In the genomic region with DNA sequence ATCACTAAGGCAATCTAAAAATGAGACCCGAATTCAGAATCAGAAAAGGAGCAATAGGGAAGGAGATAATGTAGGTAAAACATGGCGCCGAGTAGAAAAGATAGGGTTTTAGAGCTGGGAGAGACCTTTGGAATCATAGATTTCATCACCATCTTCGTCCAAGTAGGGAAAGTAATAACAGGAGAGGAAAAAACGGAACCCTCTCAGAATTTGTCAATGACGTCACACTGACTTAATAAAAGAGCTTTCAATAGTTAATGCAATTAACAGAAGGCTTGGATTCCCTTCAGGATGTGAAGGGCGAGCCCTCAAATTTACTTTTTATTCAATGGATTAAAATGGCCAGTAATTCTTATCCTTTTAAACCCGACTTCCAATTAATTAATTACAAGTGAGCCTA, we compare ENCODE assay signal across 8 cellular contexts. TPM values are rescaled to one million over a fixed set of nuclear protein-coding genes. Genes with fewer than 3 reads are reported as not detected.
DNase-seq lines count a peak whose midpoint lies in the region; ATAC-seq and TF ChIP-seq lines count a peak whose summit lies in the region.

No MANE protein-coding gene starts in this region.

- peak overlapping the region; percentile 100 for H3K4me3 Mint-ChIP-seq in activated CD8-positive, alpha-beta T cell treated with anti-CD3 and anti-CD28 coated beads for 36 hours
- H3K4me3 Mint-ChIP-seq in stimulated activated naive CD8-positive, alpha-beta T cell treated with anti-CD3 and anti-CD28 coated beads, Interleukin-15, amount 100 ng/mL, for 72 hours = peak overlapping the region; percentile 95 to 99

- H3K4me1 ChIP-seq in SK-N-SH (ENCODE audit: control insufficient read depth in 1 of 2, insufficient read depth in 2 of 2, low read depth in 1 of 2, low read length in 1 of 2) (peaks cover 0 to 29% of the 10 kb centered on the region in 2 experiments; a peak in 2 of 4 replicates), iPS-18a (ENCODE audit: control insufficient read depth, low read depth, low read length) (no peaks in the 10 kb centered on the region)

- no peak for TF ChIP-seq EP300 in SK-N-SH (IDR thresholded peaks at IDR 0.05; ENCODE audit: borderline replicate concordance in 1 of 2, low read depth in 1 of 2, low read length in 1 of 2)

- WGBS in SK-N-SH (ENCODE audit: low lambda C conversion rate) = 75% methylated on average over 8 of the region's 8 CpGs

- H3K9ac ChIP-seq in SK-N-SH = peak overlapping the region; percentile 92; the same call in 1 of the 2 replicates
- H3K9ac ChIP-seq in iPS-18a (ENCODE audit: low read length) = peak overlapping the region; percentile 60

- no peak for TF ChIP-seq RAD21 in SK-N-SH (IDR thresholded peaks at IDR 0.05; ENCODE audit: low read length)

- DNase-seq in SK-N-SH = no peak
- no peak for DNase-seq in activated CD8-positive, alpha-beta T cell treated with anti-CD3 and anti-CD28 coated beads for 36 hours
- no peak for DNase-seq in stimulated activated naive CD8-positive, alpha-beta T cell treated with anti-CD3 and anti-CD28 coated beads, Interleukin-15, amount 100 ng/mL, for 72 hours

- H3K4me3 ChIP-seq in SK-N-SH (ENCODE audit: low read depth in 2 of 2, low read length in 1 of 2) (peak overlapping the region; percentile 99 to 100; a peak in 3 of 4 replicates), iPS-18a (ENCODE audit: low read length) (peak overlapping the region; percentile 96)

- intact Hi-C loops in activated CD8-positive, alpha-beta T cell treated with anti-CD3 and anti-CD28 coated beads for 36 hours (cut with micrococcal nuclease) = loop anchor here (5.0 kb wide), 1 partner anchor 113 kb away; no protein-coding TSS in a partner anchor

- peaks cover 35% of the 10 kb centered on the region for H3K79me2 ChIP-seq in SK-N-SH (ENCODE audit: insufficient read depth)

- POLR2A ChIA-PET in SK-N-SH (lab: Yijun Ruan, JAX) = interaction anchor here (1.1 to 1.7 kb wide), 3 partner anchors 97 to 213 kb away, joined by 3 to 13 read pairs (median 4); a partner anchor contains a TSS
- POLR2A ChIA-PET in activated CD8-positive, alpha-beta T cell treated with anti-CD3 and anti-CD28 coated beads for 36 hours (lab: Charles Lee) = interaction anchor here (1.1 to 2.0 kb wide), 2 partner anchors 96 to 122 kb away, joined by 3 to 6 read pairs; no protein-coding TSS in a partner anchor

- no peak for TF ChIP-seq CTCF in SK-N-SH (IDR thresholded peaks at IDR 0.05)
- no peak for TF ChIP-seq CTCF in activated CD8-positive, alpha-beta T cell treated with anti-CD3 and anti-CD28 coated beads for 36 hours (IDR thresholded peaks at IDR 0.05)

- H3F3A ChIP-seq in SK-N-SH (replicated peaks; ENCODE audit: insufficient read depth) = peaks cover 11% of the 10 kb centered on the region

- H4K20me1 ChIP-seq in SK-N-SH (ENCODE audit: insufficient read depth) = peaks cover 20% of the 10 kb centered on the region

- no peaks in the 10 kb centered on the region for H3K9me3 Mint-ChIP-seq in activated CD8-positive, alpha-beta T cell treated with anti-CD3 and anti-CD28 coated beads for 36 hours
- H3K9me3 Mint-ChIP-seq in stimulated activated naive CD8-positive, alpha-beta T cell treated with anti-CD3 and anti-CD28 coated beads, Interleukin-15, amount 100 ng/mL, for 72 hours = no peaks in the 10 kb centered on the region

- H3K27me3 ChIP-seq in SK-N-SH (ENCODE audit: insufficient read depth) = no peaks in the 10 kb centered on the region
- H3K27me3 ChIP-seq in iPS-18a (ENCODE audit: control insufficient read depth, insufficient read depth, low read length) = no peaks in the 10 kb centered on the region

- H3K4me2 ChIP-seq in SK-N-SH = peak overlapping the region; percentile 78; the same call in 1 of the 2 replicates

- H3K9me2 ChIP-seq in SK-N-SH = no peaks in the 10 kb centered on the region

- H3K4me1 Mint-ChIP-seq in activated CD8-positive, alpha-beta T cell treated with anti-CD3 and anti-CD28 coated beads for 36 hours (ENCODE audit: low read depth) = peaks cover 23% of the 10 kb centered on the region
- peaks cover 26% of the 10 kb centered on the region for H3K4me1 Mint-ChIP-seq in stimulated activated naive CD8-positive, alpha-beta T cell treated with anti-CD3 and anti-CD28 coated beads, Interleukin-15, amount 100 ng/mL, for 72 hours

- H2AFZ ChIP-seq in SK-N-SH (ENCODE audit: low read depth) = peak overlapping the region; percentile 97

- no peak overlapping the region for H3K27ac Mint-ChIP-seq in activated CD8-positive, alpha-beta T cell treated with anti-CD3 and anti-CD28 coated beads for 36 hours
- no peak overlapping the region for H3K27ac Mint-ChIP-seq in stimulated activated naive CD8-positive, alpha-beta T cell treated with anti-CD3 and anti-CD28 coated beads, Interleukin-15, amount 100 ng/mL, for 72 hours

- H3K27ac ChIP-seq in SK-N-SH (ENCODE audit: low read depth in 2 of 2, low read length in 1 of 2) = peak overlapping the region; percentile 87 to 99
- no peak overlapping the region for H3K27ac ChIP-seq in iPS-18a (ENCODE audit: low read length)

- H3K9me3 ChIP-seq in SK-N-SH (no peaks in the 10 kb centered on the region), iPS-18a (ENCODE audit: control insufficient read depth, low read depth, low read length) (no peaks in the 10 kb centered on the region)

- H3K27me3 Mint-ChIP-seq in activated CD8-positive, alpha-beta T cell treated with anti-CD3 and anti-CD28 coated beads for 36 hours = peaks cover 8% of the 10 kb centered on the region
- H3K27me3 Mint-ChIP-seq in stimulated activated naive CD8-positive, alpha-beta T cell treated with anti-CD3 and anti-CD28 coated beads, Interleukin-15, amount 100 ng/mL, for 72 hours = peaks cover under 1% of the 10 kb centered on the region

- H3K36me3 ChIP-seq in SK-N-SH (replicated peaks in 1 of 2; ENCODE audit: control insufficient read depth in 1 of 2, insufficient read depth in 2 of 2, low read length in 1 of 2) (no peaks in the 10 kb centered on the region), iPS-18a (ENCODE audit: control insufficient read depth, low read depth, low read length) (no peaks in the 10 kb centered on the region)

- CTCF ChIA-PET in SK-N-SH (lab: Yijun Ruan, JAX) = interaction anchor here (1.1 kb wide), 1 partner anchor 213 kb away, joined by 3 read pairs; no protein-coding TSS in a partner anchor
- CTCF ChIA-PET in activated CD8-positive, alpha-beta T cell treated with anti-CD3 and anti-CD28 coated beads for 36 hours (lab: Charles Lee) = interaction anchor here (0.9 kb wide), 1 partner anchor 85 kb away, joined by 3 read pairs; no protein-coding TSS in a partner anchor

- peaks cover 2% of the 10 kb centered on the region for H3K36me3 Mint-ChIP-seq in activated CD8-positive, alpha-beta T cell treated with anti-CD3 and anti-CD28 coated beads for 36 hours (ENCODE audit: low read depth)

- no peak for ATAC-seq in SK-N-SH treated with all-trans-retinoic acid at 6 μM for 48 hours
- ATAC-seq in activated CD8-positive, alpha-beta T cell treated with anti-CD3 and anti-CD28 coated beads for 36 hours = no peak
- ATAC-seq in stimulated activated naive CD8-positive, alpha-beta T cell treated with anti-CD3 and anti-CD28 coated beads, Interleukin-15, amount 100 ng/mL, for 72 hours = no peak
- ATAC-seq in GM18867 (IDR thresholded peaks at IDR 0.05; ENCODE audit: unreplicated experiment) = no peak
- no peak for ATAC-seq in GM18907 (IDR thresholded peaks at IDR 0.05; ENCODE audit: unreplicated experiment)
- ATAC-seq in HG03439 (IDR thresholded peaks at IDR 0.05; ENCODE audit: unreplicated experiment) = no peak

TF ChIP-seq in SK-N-SH, 30 proteins besides CTCF, POLR2A, EP300 and RAD21 (continues in another document):
- TF ChIP-seq MXI1 (IDR thresholded peaks at IDR 0.05; ENCODE audit: low read depth, low read length) = no peak
- TF ChIP-seq MEF2A (IDR thresholded peaks at IDR 0.05; ENCODE audit: borderline replicate concordance, low read depth) = no peak
- no peak for TF ChIP-seq RCOR1 (IDR thresholded peaks at IDR 0.05; ENCODE audit: low read length)
- TF ChIP-seq RFX5 (IDR thresholded peaks at IDR 0.05; ENCODE audit: low read length) = no peak
- no peak for TF ChIP-seq JUND (IDR thresholded peaks at IDR 0.05)
- no peak for TF ChIP-seq NFIC (IDR thresholded peaks at IDR 0.05; ENCODE audit: borderline replicate concordance)
- no peak for TF ChIP-seq TEAD4 (IDR thresholded peaks at IDR 0.05; ENCODE audit: borderline replicate concordance, insufficient read depth)
- no peak for TF ChIP-seq FOXM1 (IDR thresholded peaks at IDR 0.05; ENCODE audit: low read depth)
- no peak for TF ChIP-seq NRF1 (IDR thresholded peaks at IDR 0.05; ENCODE audit: low read depth, low read length)

TF ChIP-seq in SK-N-SH treated with all-trans-retinoic acid at 6 μM for 48 hours, 23 proteins besides CTCF, POLR2A, EP300 and RAD21 (continues in another document):
- TF ChIP-seq, protein P1, sequence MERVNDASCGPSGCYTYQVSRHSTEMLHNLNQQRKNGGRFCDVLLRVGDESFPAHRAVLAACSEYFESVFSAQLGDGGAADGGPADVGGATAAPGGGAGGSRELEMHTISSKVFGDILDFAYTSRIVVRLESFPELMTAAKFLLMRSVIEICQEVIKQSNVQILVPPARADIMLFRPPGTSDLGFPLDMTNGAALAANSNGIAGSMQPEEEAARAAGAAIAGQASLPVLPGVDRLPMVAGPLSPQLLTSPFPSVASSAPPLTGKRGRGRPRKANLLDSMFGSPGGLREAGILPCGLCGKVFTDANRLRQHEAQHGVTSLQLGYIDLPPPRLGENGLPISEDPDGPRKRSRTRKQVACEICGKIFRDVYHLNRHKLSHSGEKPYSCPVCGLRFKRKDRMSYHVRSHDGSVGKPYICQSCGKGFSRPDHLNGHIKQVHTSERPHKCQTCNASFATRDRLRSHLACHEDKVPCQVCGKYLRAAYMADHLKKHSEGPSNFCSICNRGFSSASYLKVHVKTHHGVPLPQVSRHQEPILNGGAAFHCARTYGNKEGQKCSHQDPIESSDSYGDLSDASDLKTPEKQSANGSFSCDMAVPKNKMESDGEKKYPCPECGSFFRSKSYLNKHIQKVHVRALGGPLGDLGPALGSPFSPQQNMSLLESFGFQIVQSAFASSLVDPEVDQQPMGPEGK (CRISPR knock-in tag; IDR thresholded peaks at IDR 0.05; ENCODE audit: borderline replicate concordance) = no peak
- TF ChIP-seq TOX (CRISPR knock-in tag; IDR thresholded peaks at IDR 0.05; ENCODE audit: borderline replicate concordance) (no peak), BACH2 (CRISPR knock-in tag; IDR thresholded peaks at IDR 0.05; ENCODE audit: borderline replicate concordance) (no peak)

RNA-seq across cellular contexts. Expression of gene UBN2, which starts 1.0 kb away (rescaled TPM):
- polyA plus RNA-seq in SK-N-SH (2012; rRNA removed) = 2.0 and 2.9 TPM in 2 replicates
- 1.7 and 1.8 TPM in 2 replicates for polyA plus RNA-seq in SK-N-SH (2012; cell fraction: cytosol; rRNA removed)
- polyA plus RNA-seq in SK-N-SH (2012; cell fraction: nucleus; rRNA removed) = 5.6 and 10.5 TPM in 2 replicates
- total RNA-seq in activated CD8-positive, alpha-beta T cell treated with anti-CD3 and anti-CD28 coated beads for 36 hours = 1 to 10 TPM; 7.0 to 7.6 TPM
